9 cellular contexts compared by ENCODE assay signal in the genomic region with DNA sequence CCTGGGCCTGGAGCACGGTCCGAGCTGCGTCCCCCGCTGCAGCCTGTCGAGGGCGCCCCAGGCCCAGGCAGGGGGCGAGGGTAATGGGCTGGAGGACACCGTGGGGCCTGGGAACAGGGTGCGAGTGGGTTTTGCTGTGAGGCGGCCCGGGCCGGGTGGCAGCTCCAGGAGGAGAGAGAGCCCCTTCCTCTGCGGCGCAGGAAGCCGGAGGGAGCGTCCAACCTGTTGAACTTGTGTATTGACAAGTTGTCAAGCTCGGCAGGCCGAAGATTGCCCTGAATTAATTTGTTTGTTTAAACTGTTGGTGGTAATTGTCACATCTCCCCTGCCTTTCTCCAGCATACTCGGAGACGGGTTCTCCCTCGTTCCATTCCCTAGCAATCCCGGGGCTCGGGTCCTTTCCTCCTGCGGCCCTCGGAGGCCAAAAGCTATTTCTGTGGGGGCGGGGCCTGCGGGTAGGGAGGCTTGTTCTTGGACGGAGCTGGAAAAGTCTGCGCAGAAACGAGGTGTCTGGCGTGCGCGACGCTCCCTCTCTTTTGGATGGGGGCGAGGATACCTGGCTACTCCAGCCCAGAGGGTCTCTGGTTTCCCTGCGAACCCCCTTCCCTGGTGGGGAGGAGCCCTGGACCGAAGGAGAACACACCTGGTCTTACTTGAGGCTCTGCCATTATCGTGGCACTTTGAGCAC. TPM values are rescaled to one million over a fixed set of nuclear protein-coding genes. Genes with fewer than 3 reads are reported as not detected.
DNase-seq lines count a peak whose midpoint lies in the region; ATAC-seq, FAIRE-seq and TF ChIP-seq lines count a peak whose summit lies in the region.
"Had no signal": no experiment of that assay in that cellular context is flagged by ENCODE, and none has a peak within 500 bp of the region (broad histone marks: within the 10 kb centered on the region; RNA-seq: fewer than 3 reads in every experiment).

No MANE protein-coding gene starts in this region.

- no peak for DNase-seq in CD8-positive, alpha-beta memory T cell
- DNase-seq in mammary epithelial cell = no peak
- no peak for DNase-seq in naive thymus-derived CD4-positive, alpha-beta T cell
- DNase-seq in NK-92 treated with Interleukin-12 subunit alpha and Interleukin-12 subunit beta, amount 100 ng/mL, for 24 hours (lab: John Stamatoyannopoulos, UW) = no peak
- DNase-seq in GM12891 (ENCODE audit: insufficient read length, low spot score) = no peak
- no peak for DNase-seq in activated T-helper 1 cell treated with anti-CD3 and anti-CD28 coated beads, Interleukin-12 subunit alpha, Interleukin-12 subunit beta, Interleukin-2, Interleukin-4 antibody, amounts not matched to agents 30 ng/mL and 10 ng/mL and 1 ng/mL, durations not matched to agents 14 hours and 24 hours and 36 hours (ENCODE audit: low spot score)

- BruUV-seq in mammary epithelial cell (replicated peaks; lab: Mats Ljungman, UMichigan) = no TSS peak

- no peaks in the 10 kb centered on the region for H3K36me3 Mint-ChIP-seq in CD8-positive, alpha-beta memory T cell
- H3K36me3 Mint-ChIP-seq in naive thymus-derived CD4-positive, alpha-beta T cell = peaks cover 0 to 10% (median 0%) of the 10 kb centered on the region in 5 donors
- H3K36me3 Mint-ChIP-seq in activated T-helper 1 cell treated with anti-CD3 and anti-CD28 coated beads, Interleukin-12 subunit alpha, Interleukin-12 subunit beta, Interleukin-2, Interleukin-4 antibody, amounts not matched to agents 30 ng/mL and 10 ng/mL and 1 ng/mL, durations not matched to agents 14 hours and 24 hours and 36 hours (ENCODE audit: low read depth) = no peaks in the 10 kb centered on the region

- H3K27ac ChIP-seq in CD8-positive, alpha-beta memory T cell (ENCODE audit: low read depth, low read length) = no peak overlapping the region
- H3K27ac ChIP-seq in HUES64 (ENCODE audit: low read depth, low read length) = no peak overlapping the region
- H3K27ac ChIP-seq in mammary epithelial cell (ENCODE audit: insufficient read depth, low read depth, low read length) = no peak overlapping the region
- H3K27ac ChIP-seq in naive thymus-derived CD4-positive, alpha-beta T cell (ENCODE audit: low read depth, low read length) = no peak overlapping the region

- in situ Hi-C loops in mammary epithelial cell (cut with MboI; ENCODE audit: low sequenced_read_pairs in 2 of 2) = no loop called here

- WGBS in HUES64 = 1% methylated on average over 38 of the region's 38 CpGs
- WGBS in mammary epithelial cell (ENCODE audit: low coverage, missing lambda C conversion rate) = 4% methylated on average over 18 of the region's 38 CpGs

- H3K4me3 ChIP-seq in CD8-positive, alpha-beta memory T cell (ENCODE audit: low read length) = no peak overlapping the region
- peak overlapping the region; percentile 37 for H3K4me3 ChIP-seq in HUES64 (ENCODE audit: low read length)
- no peak overlapping the region for H3K4me3 ChIP-seq in mammary epithelial cell (replicated peaks in 1 of 3; ENCODE audit: insufficient read depth in 1 of 3, low read depth in 2 of 3, low read length in 3 of 3)
- no peak overlapping the region for H3K4me3 ChIP-seq in naive thymus-derived CD4-positive, alpha-beta T cell (ENCODE audit: low read length)

- CTCF ChIA-PET in CD8-positive, alpha-beta memory T cell (lab: Charles Lee) = interaction anchor here (1.3 kb wide), 1 partner anchor 9 kb away, joined by 3 read pairs; no protein-coding TSS in a partner anchor
- CTCF ChIA-PET in mammary epithelial cell (lab: Charles Lee; ENCODE audit: low non-redundant PET) = interaction anchor here (1.1 kb wide), 1 partner anchor 316 kb away, joined by 5 read pairs; no protein-coding TSS in a partner anchor
- CTCF ChIA-PET in naive thymus-derived CD4-positive, alpha-beta T cell (lab: Charles Lee) = no interaction called here

- POLR2A ChIA-PET in CD8-positive, alpha-beta memory T cell (lab: Charles Lee) = no interaction called here
- POLR2A ChIA-PET in naive thymus-derived CD4-positive, alpha-beta T cell (lab: Charles Lee) = interaction anchor here (0.6 kb wide), 1 partner anchor 1726 kb away, joined by 3 read pairs; no protein-coding TSS in a partner anchor

- ATAC-seq in naive thymus-derived CD4-positive, alpha-beta T cell = no peak
- no peak for ATAC-seq in HG03280 (IDR thresholded peaks at IDR 0.05; ENCODE audit: unreplicated experiment)

- no peak for FAIRE-seq in GM12891 (lab: Jason Lieb, UNC)
- FAIRE-seq: TTC549 had no signal

- intact Hi-C loops in mammary epithelial cell (cut with micrococcal nuclease) = no loop called here
- intact Hi-C loops in naive thymus-derived CD4-positive, alpha-beta T cell (cut with micrococcal nuclease) = no loop called here
- intact Hi-C loops in activated T-helper 1 cell treated with anti-CD3 and anti-CD28 coated beads, Interleukin-12 subunit alpha, Interleukin-12 subunit beta, Interleukin-2, Interleukin-4 antibody, amounts not matched to agents 30 ng/mL and 10 ng/mL and 1 ng/mL, durations not matched to agents 14 hours and 24 hours and 36 hours (cut with micrococcal nuclease) = loop anchor here (2.0 to 10.0 kb wide), 2 partner anchors 317 to 349 kb away; no protein-coding TSS in a partner anchor

- H3K9ac ChIP-seq in HUES64 (ENCODE audit: low read depth, low read length) (no peak overlapping the region), mammary epithelial cell (ENCODE audit: insufficient read depth, low read length) (no peak overlapping the region)

- peak overlapping the region in 1 of 8 donors; percentile 17 for H3K27ac Mint-ChIP-seq in CD8-positive, alpha-beta memory T cell
- H3K27ac Mint-ChIP-seq in naive thymus-derived CD4-positive, alpha-beta T cell = peak overlapping the region in 1 of 9 donors; percentile 18
- no peak overlapping the region for H3K27ac Mint-ChIP-seq in activated T-helper 1 cell treated with anti-CD3 and anti-CD28 coated beads, Interleukin-12 subunit alpha, Interleukin-12 subunit beta, Interleukin-2, Interleukin-4 antibody, amounts not matched to agents 30 ng/mL and 10 ng/mL and 1 ng/mL, durations not matched to agents 14 hours and 24 hours and 36 hours

- no peaks in the 10 kb centered on the region for H3K36me3 ChIP-seq in CD8-positive, alpha-beta memory T cell (ENCODE audit: insufficient read depth, low read length)
- H3K36me3 ChIP-seq in HUES64 (ENCODE audit: insufficient read depth, low read length) (no peaks in the 10 kb centered on the region), mammary epithelial cell (ENCODE audit: insufficient read depth, low read length) (no peaks in the 10 kb centered on the region)
- no peaks in the 10 kb centered on the region for H3K36me3 ChIP-seq in naive thymus-derived CD4-positive, alpha-beta T cell (ENCODE audit: control insufficient read depth in 2 of 3, insufficient read depth in 3 of 3, low read length in 3 of 3)

- H3K27me3 ChIP-seq in CD8-positive, alpha-beta memory T cell (ENCODE audit: insufficient read depth, low read length, poor library complexity, severe bottlenecking) = peaks cover 70% of the 10 kb centered on the region
- H3K27me3 ChIP-seq in HUES64 (ENCODE audit: insufficient read depth, low read length) (peaks cover 100% of the 10 kb centered on the region), mammary epithelial cell (ENCODE audit: insufficient read depth, low read length) (peaks cover 40% of the 10 kb centered on the region)
- peaks cover 14 to 32% of the 10 kb centered on the region in 2 donors for H3K27me3 ChIP-seq in naive thymus-derived CD4-positive, alpha-beta T cell (ENCODE audit: control insufficient read depth in 2 of 2, insufficient read depth in 2 of 2, low read length in 2 of 2)

- peak overlapping the region; percentile 44 for H2AFZ ChIP-seq in mammary epithelial cell (ENCODE audit: low read depth, low read length)

- peaks cover 7% of the 10 kb centered on the region for H3K4me1 ChIP-seq in CD8-positive, alpha-beta memory T cell (ENCODE audit: insufficient read depth, low read length)
- H3K4me1 ChIP-seq in HUES64 (ENCODE audit: insufficient read depth, low read length) (peaks cover 44% of the 10 kb centered on the region), mammary epithelial cell (ENCODE audit: insufficient read depth, low read length) (peaks cover 8% of the 10 kb centered on the region)
- H3K4me1 ChIP-seq in naive thymus-derived CD4-positive, alpha-beta T cell (ENCODE audit: control insufficient read depth in 2 of 2, insufficient read depth in 2 of 2, low read length in 2 of 2) = peaks cover 2 to 11% of the 10 kb centered on the region in 2 donors

- no peaks in the 10 kb centered on the region for H3K79me2 ChIP-seq in mammary epithelial cell (ENCODE audit: insufficient read depth, low read length)

- dilution Hi-C loops in mammary epithelial cell (cut with HindIII; ENCODE audit: low sequenced_read_pairs) = no loop called here

- H3K4me3 Mint-ChIP-seq in CD8-positive, alpha-beta memory T cell = peak overlapping the region; percentile 41 to 86 (median 59)
- peak overlapping the region; percentile 39 to 76 (median 66) for H3K4me3 Mint-ChIP-seq in naive thymus-derived CD4-positive, alpha-beta T cell
- no peak overlapping the region for H3K4me3 Mint-ChIP-seq in activated T-helper 1 cell treated with anti-CD3 and anti-CD28 coated beads, Interleukin-12 subunit alpha, Interleukin-12 subunit beta, Interleukin-2, Interleukin-4 antibody, amounts not matched to agents 30 ng/mL and 10 ng/mL and 1 ng/mL, durations not matched to agents 14 hours and 24 hours and 36 hours

- no peak overlapping the region for H3K4me2 ChIP-seq in mammary epithelial cell (ENCODE audit: insufficient read depth, low read depth, low read length)

- peaks cover 18 to 37% (median 20%) of the 10 kb centered on the region in 3 donors for H3K4me1 Mint-ChIP-seq in CD8-positive, alpha-beta memory T cell
- peaks cover 13 to 32% (median 24%) of the 10 kb centered on the region in 7 donors for H3K4me1 Mint-ChIP-seq in naive thymus-derived CD4-positive, alpha-beta T cell
- H3K4me1 Mint-ChIP-seq in activated T-helper 1 cell treated with anti-CD3 and anti-CD28 coated beads, Interleukin-12 subunit alpha, Interleukin-12 subunit beta, Interleukin-2, Interleukin-4 antibody, amounts not matched to agents 30 ng/mL and 10 ng/mL and 1 ng/mL, durations not matched to agents 14 hours and 24 hours and 36 hours (ENCODE audit: low read depth) = peaks cover 5% of the 10 kb centered on the region

- no peak for TF ChIP-seq CTCF in mammary epithelial cell (conservative IDR thresholded peaks at IDR 0.05 in 1 of 2, IDR thresholded peaks at IDR 0.05 in 1 of 2; ENCODE audit: extremely low read depth in 1 of 2, insufficient read depth in 1 of 2, low read depth in 1 of 2, low read length in 2 of 2)

- peaks cover 51 to 91% of the 10 kb centered on the region in 2 donors for H3K27me3 Mint-ChIP-seq in CD8-positive, alpha-beta memory T cell
- H3K27me3 Mint-ChIP-seq in naive thymus-derived CD4-positive, alpha-beta T cell = peaks cover 84 to 95% (median 92%) of the 10 kb centered on the region in 5 donors
- H3K27me3 Mint-ChIP-seq in activated T-helper 1 cell treated with anti-CD3 and anti-CD28 coated beads, Interleukin-12 subunit alpha, Interleukin-12 subunit beta, Interleukin-2, Interleukin-4 antibody, amounts not matched to agents 30 ng/mL and 10 ng/mL and 1 ng/mL, durations not matched to agents 14 hours and 24 hours and 36 hours (ENCODE audit: insufficient read depth) = peaks cover 92% of the 10 kb centered on the region

- H3K9me3 ChIP-seq in CD8-positive, alpha-beta memory T cell (ENCODE audit: low read length) = no peaks in the 10 kb centered on the region
- no peaks in the 10 kb centered on the region for H3K9me3 ChIP-seq in HUES64 (ENCODE audit: insufficient read depth, low read depth, low read length)
- no peaks in the 10 kb centered on the region for H3K9me3 ChIP-seq in mammary epithelial cell (replicated peaks; ENCODE audit: insufficient read depth, low read length)
- H3K9me3 ChIP-seq in naive thymus-derived CD4-positive, alpha-beta T cell (ENCODE audit: control insufficient read depth in 2 of 3, low read length in 3 of 3) = no peaks in the 10 kb centered on the region

- H3K9me3 Mint-ChIP-seq in CD8-positive, alpha-beta memory T cell = no peaks in the 10 kb centered on the region
- H3K9me3 Mint-ChIP-seq in naive thymus-derived CD4-positive, alpha-beta T cell = peaks cover 0 to 3% (median 0%) of the 10 kb centered on the region in 11 donors
- no peaks in the 10 kb centered on the region for H3K9me3 Mint-ChIP-seq in activated T-helper 1 cell treated with anti-CD3 and anti-CD28 coated beads, Interleukin-12 subunit alpha, Interleukin-12 subunit beta, Interleukin-2, Interleukin-4 antibody, amounts not matched to agents 30 ng/mL and 10 ng/mL and 1 ng/mL, durations not matched to agents 14 hours and 24 hours and 36 hours

- peaks cover 3% of the 10 kb centered on the region for H4K20me1 ChIP-seq in mammary epithelial cell (ENCODE audit: insufficient read depth, low read length)

- TF ChIP-seq POLR2A in GM12891 (IDR thresholded peaks at IDR 0.05; ENCODE audit: low read depth, low read length) = no peak

RNA-seq across cellular contexts. Expression of gene NR2E1, which starts 9.9 kb away (rescaled TPM):
- total RNA-seq in CD8-positive, alpha-beta memory T cell = not detected
- not detected for polyA plus RNA-seq in CD8-positive, alpha-beta memory T cell
- not detected for polyA plus RNA-seq in HUES64 (2013, experiment 1 of 2)
- polyA plus RNA-seq in HUES64 (2013, experiment 2 of 2) = not detected
- under 1 TPM in 1 of 2 donors, not detected in 1; 0.14 TPM for total RNA-seq in mammary epithelial cell
- not detected for polyA plus RNA-seq in mammary epithelial cell
- not detected for polyA minus RNA-seq in mammary epithelial cell
- total RNA-seq in naive thymus-derived CD4-positive, alpha-beta T cell = not detected
- not detected for polyA plus RNA-seq in naive thymus-derived CD4-positive, alpha-beta T cell
- polyA plus RNA-seq in GM12891 (2012; ENCODE audit: low read depth, missing spikeins) = not detected
- not detected in 2 replicates for total RNA-seq in activated T-helper 1 cell treated with anti-CD3 and anti-CD28 coated beads, Interleukin-12 subunit alpha, Interleukin-12 subunit beta, Interleukin-2, Interleukin-4 antibody, amounts not matched to agents 30 ng/mL and 10 ng/mL and 1 ng/mL, durations not matched to agents 14 hours and 24 hours and 36 hours
